Comparison of ENCODE assay signal across 21 cellular contexts in the genomic region with DNA sequence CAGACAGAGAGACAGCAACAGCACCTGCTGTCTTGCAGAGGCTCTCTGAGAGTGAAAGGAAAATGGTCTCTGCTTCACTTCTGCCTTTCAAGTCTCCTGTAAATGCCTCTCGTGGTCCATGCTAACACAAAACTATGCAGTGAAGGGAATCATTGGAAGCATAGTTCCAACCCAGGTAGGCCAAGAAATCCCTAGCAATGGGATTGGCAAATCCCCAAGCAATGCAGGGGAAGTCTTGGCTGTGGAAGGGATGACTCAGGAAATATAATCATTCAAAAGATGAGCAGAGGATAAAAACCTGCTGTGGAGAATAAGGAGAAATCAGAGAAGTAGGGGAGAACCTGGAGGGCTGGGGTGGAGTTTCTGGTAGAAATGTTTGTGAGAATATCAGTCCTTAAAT.
"Had no signal": no experiment of that assay in that cellular context is flagged by ENCODE, and none has a peak within 500 bp of the region (broad histone marks: within the 10 kb centered on the region; RNA-seq: fewer than 3 reads in every experiment).

No MANE protein-coding gene starts in this region.

- H3K4me3 Mint-ChIP-seq: activated CD4-positive, alpha-beta memory T cell treated with anti-CD3 and anti-CD28 coated beads, Interleukin-2, amount 10 ng/mL, durations not matched to agents 7 days and 5 days; activated CD4-positive, alpha-beta T cell treated with anti-CD3 and anti-CD28 coated beads, Interleukin-2, amount 10 ng/mL, durations not matched to agents 24 days and 14 days; activated naive CD8-positive, alpha-beta T cell treated with anti-CD3 and anti-CD28 coated beads, Interleukin-2, amount 50 U/mL, for 24 hours; activated T-cell treated with anti-CD3 and anti-CD28 coated beads, Interleukin-2, amount 50 U/mL, for 72 hours; effector memory CD8-positive, alpha-beta T cell; stimulated activated naive CD8-positive, alpha-beta T cell treated with anti-CD3 and anti-CD28 coated beads, Interleukin-15, Interleukin-2, amounts not matched to agents 100 ng/mL and 50 ng/mL, for 24 hours; T-helper 2 cell treated with Interferon-gamma antibody and Interleukin-4, amounts not matched to agents 5 μg/mL and 100 μg/mL, for 36 hours had no signal

- DNase-seq: activated CD4-positive, alpha-beta memory T cell treated with anti-CD3 and anti-CD28 coated beads, Interleukin-2, amount 10 ng/mL, durations not matched to agents 7 days and 5 days; activated CD4-positive, alpha-beta T cell treated with anti-CD3 and anti-CD28 coated beads, Interleukin-2, amount 10 ng/mL, durations not matched to agents 24 days and 14 days; activated effector memory CD4-positive, alpha-beta T cell treated with Interleukin-2 at 50 U/mL for 16 hours; activated naive CD4-positive, alpha-beta T cell treated with anti-CD3 and anti-CD28 coated beads, Interleukin-2, amount 50 U/mL, for 16 hours; activated naive CD8-positive, alpha-beta T cell treated with anti-CD3 and anti-CD28 coated beads, Interleukin-2, amount 50 U/mL, for 24 hours; activated T-cell treated with anti-CD3 and anti-CD28 coated beads, Interleukin-2, amount 50 U/mL, for 72 hours; body of pancreas; central memory CD4-positive, alpha-beta T cell; effector memory CD8-positive, alpha-beta T cell; islet precursor cell; left colon; mesenchymal stem cell; ovary; right lobe of liver; stimulated activated CD4-positive, alpha-beta T cell treated with anti-CD3 and anti-CD28 coated beads, Interleukin-1b, Interleukin-23, amount 100 ng/mL, for 48 hours; tibial artery had no signal

- ATAC-seq: activated CD4-positive, CD25-positive, alpha-beta regulatory T cell treated with anti-CD3 and anti-CD28 coated beads, Interleukin-2, amount 50 U/mL, for 24 hours; activated naive CD8-positive, alpha-beta T cell treated with anti-CD3 and anti-CD28 coated beads, Interleukin-2, amount 50 U/mL, for 24 hours; activated T-cell treated with anti-CD3 and anti-CD28 coated beads, Interleukin-2, amount 50 U/mL, for 72 hours; body of pancreas; effector memory CD8-positive, alpha-beta T cell; gastroesophageal sphincter; left colon; right lobe of liver had no signal

- H3K4me1 Mint-ChIP-seq: activated CD4-positive, alpha-beta T cell treated with anti-CD3 and anti-CD28 coated beads, Interleukin-2, amount 10 ng/mL, durations not matched to agents 24 days and 14 days had no signal

- H3K27ac Mint-ChIP-seq: activated CD4-positive, alpha-beta memory T cell treated with anti-CD3 and anti-CD28 coated beads, Interleukin-2, amount 10 ng/mL, durations not matched to agents 7 days and 5 days; activated CD4-positive, alpha-beta T cell treated with anti-CD3 and anti-CD28 coated beads, Interleukin-2, amount 10 ng/mL, durations not matched to agents 24 days and 14 days; activated naive CD8-positive, alpha-beta T cell treated with anti-CD3 and anti-CD28 coated beads, Interleukin-2, amount 50 U/mL, for 24 hours; activated T-cell treated with anti-CD3 and anti-CD28 coated beads, Interleukin-2, amount 50 U/mL, for 72 hours; effector memory CD8-positive, alpha-beta T cell; nephron; stimulated activated naive CD8-positive, alpha-beta T cell treated with anti-CD3 and anti-CD28 coated beads, Interleukin-15, Interleukin-2, amounts not matched to agents 100 ng/mL and 50 ng/mL, for 24 hours; T-helper 2 cell treated with Interferon-gamma antibody and Interleukin-4, amounts not matched to agents 5 μg/mL and 100 μg/mL, for 36 hours had no signal

- H3K27me3 Mint-ChIP-seq: activated CD4-positive, alpha-beta memory T cell treated with anti-CD3 and anti-CD28 coated beads, Interleukin-2, amount 10 ng/mL, durations not matched to agents 7 days and 5 days; activated naive CD8-positive, alpha-beta T cell treated with anti-CD3 and anti-CD28 coated beads, Interleukin-2, amount 50 U/mL, for 24 hours; stimulated activated naive CD8-positive, alpha-beta T cell treated with anti-CD3 and anti-CD28 coated beads, Interleukin-15, Interleukin-2, amounts not matched to agents 100 ng/mL and 50 ng/mL, for 24 hours had no signal

- H3K9me3 Mint-ChIP-seq: activated CD4-positive, alpha-beta memory T cell treated with anti-CD3 and anti-CD28 coated beads, Interleukin-2, amount 10 ng/mL, durations not matched to agents 7 days and 5 days; activated CD4-positive, alpha-beta T cell treated with anti-CD3 and anti-CD28 coated beads, Interleukin-2, amount 10 ng/mL, durations not matched to agents 24 days and 14 days; activated naive CD8-positive, alpha-beta T cell treated with anti-CD3 and anti-CD28 coated beads, Interleukin-2, amount 50 U/mL, for 24 hours; activated T-cell treated with anti-CD3 and anti-CD28 coated beads, Interleukin-2, amount 50 U/mL, for 72 hours; effector memory CD8-positive, alpha-beta T cell; nephron; stimulated activated naive CD8-positive, alpha-beta T cell treated with anti-CD3 and anti-CD28 coated beads, Interleukin-15, Interleukin-2, amounts not matched to agents 100 ng/mL and 50 ng/mL, for 24 hours; T-helper 2 cell treated with Interferon-gamma antibody and Interleukin-4, amounts not matched to agents 5 μg/mL and 100 μg/mL, for 36 hours had no signal
